Comparison of ENCODE assay signal across 9 cellular contexts in the genomic region with DNA sequence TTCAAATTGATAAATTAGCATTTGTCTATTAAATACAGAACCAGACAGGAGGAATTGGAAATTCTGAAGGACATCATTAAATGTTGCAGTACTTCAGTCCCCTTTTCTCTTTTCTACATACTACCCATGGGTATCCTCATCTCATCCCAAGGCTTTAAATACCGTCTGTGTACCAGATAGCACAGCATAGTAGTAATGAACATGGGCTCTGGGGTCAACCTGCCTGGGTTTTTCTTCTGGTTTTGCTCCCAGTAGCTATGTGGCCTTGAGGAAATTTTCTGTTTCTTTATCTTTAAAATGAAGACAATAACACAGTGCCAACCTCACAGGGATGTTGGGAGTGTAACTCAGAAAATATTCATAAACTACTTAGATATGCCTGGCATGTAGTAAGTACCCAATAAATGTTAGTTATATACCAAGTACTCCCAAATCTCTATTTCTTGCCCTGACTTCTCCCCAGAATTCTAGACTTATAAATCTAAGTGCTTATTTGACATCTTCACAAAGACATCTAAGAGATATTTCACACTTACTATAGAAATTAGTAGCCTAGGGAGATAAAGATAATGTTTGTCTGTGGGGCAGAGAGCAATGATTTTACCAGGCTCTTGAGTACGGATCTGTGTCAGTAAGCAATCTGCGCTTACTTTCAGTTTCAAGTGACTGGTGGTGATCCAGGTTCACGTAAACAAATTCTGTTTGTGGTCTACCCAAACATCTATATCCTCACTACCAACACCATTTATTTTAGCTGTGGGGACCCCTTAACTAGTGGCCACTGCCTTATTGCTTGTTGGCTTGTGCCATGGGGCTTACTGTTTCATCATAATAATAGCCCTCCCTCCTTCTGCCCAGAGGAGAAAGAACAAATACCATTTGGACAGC. TPM values are rescaled to one million over a fixed set of nuclear protein-coding genes. Genes with fewer than 3 reads are reported as not detected.
A peak's percentile ranks its signal among the peaks of the same experiment; 100 is the strongest.
DNase-seq lines count a peak whose midpoint lies in the region; ATAC-seq and TF ChIP-seq lines count a peak whose summit lies in the region.
"Had no signal": no experiment of that assay in that cellular context is flagged by ENCODE, and none has a peak within 500 bp of the region (broad histone marks: within the 10 kb centered on the region; RNA-seq: fewer than 3 reads in every experiment).

No MANE protein-coding gene starts in this region.

- H3K27ac ChIP-seq in Karpas-422 (ENCODE audit: low read length): peak overlapping the region; percentile 5; the same call in 1 of the 2 replicates

- no peaks in the 10 kb centered on the region for H4K20me1 ChIP-seq in Karpas-422 (ENCODE audit: insufficient read depth, low read depth, low read length)

- peaks cover 25% of the 10 kb centered on the region for H3K4me1 ChIP-seq in Karpas-422 (ENCODE audit: low read length)

- peak overlapping the region; percentile 45 for H3K9ac ChIP-seq in Karpas-422 (ENCODE audit: low read length)

- DNase-seq in Karpas-422: no peak
- no peak for DNase-seq in left colon
- DNase-seq in C1 segment of cervical spinal cord (lab: John Stamatoyannopoulos, UW): no peak
- DNase-seq in globus pallidus (ENCODE audit: low spot score): no peak
- DNase-seq in KG1 (lab: John Stamatoyannopoulos, UW): no peak
- DNase-seq in NCI-H2196 treated with DMSO at 0.1 percent for 48 hours (lab: John Stamatoyannopoulos, UW; ENCODE audit: unreplicated experiment): no peak
- DNase-seq: H7 had no signal

- intact Hi-C loops in left colon (cut with DNase I, micrococcal nuclease): no loop called here

- no peaks in the 10 kb centered on the region for H3K9me2 ChIP-seq in Karpas-422 (replicated peaks; ENCODE audit: insufficient read depth, low read length)

- peak overlapping the region; percentile 46 for H2AFZ ChIP-seq in Karpas-422 (ENCODE audit: low read length)

- no peaks in the 10 kb centered on the region for H3K36me3 ChIP-seq in Karpas-422 (ENCODE audit: insufficient read depth, low read length)

- no peaks in the 10 kb centered on the region for H3K27me3 ChIP-seq in Karpas-422 (ENCODE audit: low read length)

- H3K4me2 ChIP-seq in Karpas-422 (ENCODE audit: low read depth, low read length, poor library complexity, severe bottlenecking): peak overlapping the region; percentile 58

- no peaks in the 10 kb centered on the region for H3K79me2 ChIP-seq in Karpas-422 (ENCODE audit: low read length)

- H3K4me3 ChIP-seq in GM12875 (ENCODE audit: low read depth, low read length) (peak overlapping the region; percentile 31), Karpas-422 (ENCODE audit: low read length) (peak overlapping the region; percentile 12; the same call in 1 of the 2 replicates)

- H3K9me3 ChIP-seq in Karpas-422 (ENCODE audit: low read length): no peaks in the 10 kb centered on the region

- no peak for TF ChIP-seq CTCF in GM12875 (IDR thresholded peaks at IDR 0.05; ENCODE audit: borderline replicate concordance, insufficient read depth, low read depth, low read length)

- peak; percentile 61 for ATAC-seq in GM21526 (IDR thresholded peaks at IDR 0.05; ENCODE audit: low FRiP score, unreplicated experiment)
- ATAC-seq in left colon: peak; percentile 81

RNA-seq across cellular contexts. Expression of a gene that starts 37.3 kb away (rescaled TPM):
- 0.07 TPM in 1 of 2 replicates, not detected in the other for total RNA-seq in Karpas-422 (2014; rRNA removed; shearing (Covaris generic); ENCODE audit: low replicate concordance)
- total RNA-seq in left colon: 1 to 10 TPM; 5.8 to 6.3 TPM
